In the genomic region with DNA sequence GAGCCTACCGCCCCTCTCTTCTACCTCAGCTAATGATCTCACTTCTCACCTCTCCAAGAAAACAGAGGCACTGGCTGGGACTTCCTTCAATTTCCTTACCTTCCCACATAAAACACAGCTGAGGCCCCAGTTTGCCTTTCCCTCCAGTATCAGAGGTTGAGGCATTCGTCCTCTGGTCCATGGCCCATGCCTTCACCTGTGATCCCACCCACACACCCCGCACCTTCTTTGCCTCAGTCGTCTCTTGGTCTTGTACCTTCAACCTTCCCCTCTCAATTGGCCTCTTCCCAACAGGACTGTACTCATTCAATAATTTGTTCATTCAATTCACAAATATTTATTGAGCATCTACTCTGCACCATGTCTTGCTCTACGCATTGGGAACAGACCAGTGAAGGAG, we compare ENCODE assay signal across 14 cellular contexts. TPM values are rescaled to one million over a fixed set of nuclear protein-coding genes. Genes with fewer than 3 reads are reported as not detected.
DNase-seq lines count a peak whose midpoint lies in the region; ATAC-seq and TF ChIP-seq lines count a peak whose summit lies in the region.
"Had no signal": no experiment of that assay in that cellular context is flagged by ENCODE, and none has a peak within 500 bp of the region (broad histone marks: within the 10 kb centered on the region; RNA-seq: fewer than 3 reads in every experiment).

No MANE protein-coding gene starts in this region.

- no peak overlapping the region for H3K4me2 ChIP-seq in DOHH2 (ENCODE audit: low read length)
- H3K4me2 ChIP-seq: BLaER1 had no signal

- peaks cover 6% of the 10 kb centered on the region for H3K9me3 Mint-ChIP-seq in WTC11
- H3K9me3 Mint-ChIP-seq: CD4-positive, alpha-beta T cell; H9 had no signal

- no peaks in the 10 kb centered on the region for H3K9me3 ChIP-seq in DOHH2 (ENCODE audit: control insufficient read depth, insufficient read depth, low read length)
- H3K9me3 ChIP-seq: BLaER1 had no signal

- TF ChIP-seq CTCF in DOHH2 (IDR thresholded peaks at IDR 0.05; ENCODE audit: low read depth, low read length, poor library complexity, severe bottlenecking) (no peak), WTC11 (IDR thresholded peaks at IDR 0.05) (no peak)

- H4K20me1 ChIP-seq in DOHH2 (ENCODE audit: control insufficient read depth, insufficient read depth, low read depth, low read length) = no peaks in the 10 kb centered on the region
- H4K20me1 ChIP-seq: BLaER1 had no signal

- no peaks in the 10 kb centered on the region for H3K36me3 Mint-ChIP-seq in WTC11

- H3K27me3 Mint-ChIP-seq in WTC11 (ENCODE audit: low read depth) = peaks cover 12% of the 10 kb centered on the region; the same call in 1 of the 2 replicates
- H3K27me3 Mint-ChIP-seq: CD4-positive, alpha-beta T cell had no signal

- H3K27me3 ChIP-seq in DOHH2 (ENCODE audit: control insufficient read depth, low read length) = no peaks in the 10 kb centered on the region
- H3K27me3 ChIP-seq: BLaER1 had no signal

- CTCF ChIA-PET in WTC11 (lab: Charles Lee) = interaction anchor here (0.9 to 1.3 kb wide), 2 partner anchors 9 to 10 kb away, joined by 3 read pairs; no protein-coding TSS in a partner anchor

- intact Hi-C loops in posterior vena cava (cut with DNase I) = no loop called here

- no peaks in the 10 kb centered on the region for H3K79me2 ChIP-seq in DOHH2 (ENCODE audit: control insufficient read depth, low read length)

- peaks cover 37% of the 10 kb centered on the region for H3K4me1 ChIP-seq in DOHH2 (ENCODE audit: control insufficient read depth, low read length)

- H3K4me1 Mint-ChIP-seq in WTC11 = peaks cover 11% of the 10 kb centered on the region

- DNase-seq in WTC11 (ENCODE audit: low spot score) = no peak
- DNase-seq in posterior vena cava (ENCODE audit: low spot score) = peak; percentile 8
- no peak for DNase-seq in DMS53 treated with DMSO at 0.1 percent for 48 hours (lab: John Stamatoyannopoulos, UW; ENCODE audit: unreplicated experiment)
- DNase-seq: Calu3; CD4-positive, alpha-beta T cell; DMS79 treated with DMSO at 0.1 percent for 48 hours; GDM1; GOT3; H9 had no signal

- H3K9me2 ChIP-seq in DOHH2 (replicated peaks; ENCODE audit: control insufficient read depth, low read length) = no peaks in the 10 kb centered on the region

- peak overlapping the region; percentile 80; the same call in 1 of the 2 replicates for H3K27ac ChIP-seq in DOHH2 (ENCODE audit: low read depth, low read length)
- H3K27ac ChIP-seq: BLaER1 had no signal

- ATAC-seq in WTC11 (no peak), GM21360 (IDR thresholded peaks at IDR 0.05; ENCODE audit: unreplicated experiment) (no peak), HG03139 (IDR thresholded peaks at IDR 0.05; ENCODE audit: unreplicated experiment) (no peak)
- ATAC-seq: HepG2 had no signal

- no peaks in the 10 kb centered on the region for H3K36me3 ChIP-seq in DOHH2 (ENCODE audit: control insufficient read depth, low read length)
- H3K36me3 ChIP-seq: BLaER1 had no signal

- H3F3A ChIP-seq in DOHH2 (ENCODE audit: control insufficient read depth, insufficient read depth) = peaks cover 20% of the 10 kb centered on the region

- POLR2A ChIA-PET in WTC11 (lab: Charles Lee) = no interaction called here

- no peak overlapping the region for H3K4me3 ChIP-seq in DOHH2 (ENCODE audit: low read length)
- H3K4me3 ChIP-seq: BLaER1 had no signal

- H3K4me3 Mint-ChIP-seq in WTC11 = no peak overlapping the region
- H3K4me3 Mint-ChIP-seq: CD4-positive, alpha-beta T cell; H9 had no signal

- H3K27ac Mint-ChIP-seq in WTC11 = 0 out of 2 replicates have a peak overlapping the region, but pooled peaks have one; percentile 13
- H3K27ac Mint-ChIP-seq: CD4-positive, alpha-beta T cell; H9 had no signal

TF ChIP-seq in WTC11, 78 proteins besides CTCF, POLR2A, EP300 and RAD21:
- TF ChIP-seq E2F1 (CRISPR knock-in tag; IDR thresholded peaks at IDR 0.05) (no peak), FOXP1 (CRISPR knock-in tag; IDR thresholded peaks at IDR 0.05; ENCODE audit: borderline replicate concordance) (no peak), CREB1 (CRISPR knock-in tag; IDR thresholded peaks at IDR 0.05) (no peak), NFYB (CRISPR knock-in tag; conservative IDR thresholded peaks at IDR 0.05; ENCODE audit: low read depth) (no peak), JUN (CRISPR knock-in tag; IDR thresholded peaks at IDR 0.05) (no peak)
- TF ChIP-seq, protein P1, sequence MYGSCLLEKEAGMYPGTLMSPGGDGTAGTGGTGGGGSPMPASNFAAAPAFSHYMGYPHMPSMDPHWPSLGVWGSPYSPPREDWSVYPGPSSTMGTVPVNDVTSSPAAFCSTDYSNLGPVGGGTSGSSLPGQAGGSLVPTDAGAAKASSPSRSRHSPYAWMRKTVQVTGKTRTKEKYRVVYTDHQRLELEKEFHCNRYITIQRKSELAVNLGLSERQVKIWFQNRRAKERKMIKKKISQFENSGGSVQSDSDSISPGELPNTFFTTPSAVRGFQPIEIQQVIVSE (CRISPR knock-in tag; IDR thresholded peaks at IDR 0.05; ENCODE audit: borderline replicate concordance) = no peak

RNA-seq across cellular contexts. Expression of gene NSD1, which starts 11.0 kb away (rescaled TPM):
- total RNA-seq in WTC11 (2021) (144 to 153 TPM (median 148 TPM) in 3 replicates), posterior vena cava (10 to 100 TPM; 60.5 to 67.6 TPM)

RNA-seq across cellular contexts. Expression of gene FGFR4, which starts 35.9 kb away (rescaled TPM):
- 108 to 122 TPM (median 111 TPM) in 3 replicates for total RNA-seq in WTC11 (2021)
- total RNA-seq in posterior vena cava = 1 to 10 TPM; 1.0 to 1.5 TPM

Comparison
In these comparisons a context has a peak if more than half of its experiments do, and no peak if none do; other contexts are left out.
1. RNA of gene FGFR4, which starts 35.9 kb away (total RNA-seq): 108 to 122 TPM in WTC11; 1.0 to 1.5 TPM in posterior vena cava; every median in the first group is over 10 times any median in the second.